In the genomic region with DNA sequence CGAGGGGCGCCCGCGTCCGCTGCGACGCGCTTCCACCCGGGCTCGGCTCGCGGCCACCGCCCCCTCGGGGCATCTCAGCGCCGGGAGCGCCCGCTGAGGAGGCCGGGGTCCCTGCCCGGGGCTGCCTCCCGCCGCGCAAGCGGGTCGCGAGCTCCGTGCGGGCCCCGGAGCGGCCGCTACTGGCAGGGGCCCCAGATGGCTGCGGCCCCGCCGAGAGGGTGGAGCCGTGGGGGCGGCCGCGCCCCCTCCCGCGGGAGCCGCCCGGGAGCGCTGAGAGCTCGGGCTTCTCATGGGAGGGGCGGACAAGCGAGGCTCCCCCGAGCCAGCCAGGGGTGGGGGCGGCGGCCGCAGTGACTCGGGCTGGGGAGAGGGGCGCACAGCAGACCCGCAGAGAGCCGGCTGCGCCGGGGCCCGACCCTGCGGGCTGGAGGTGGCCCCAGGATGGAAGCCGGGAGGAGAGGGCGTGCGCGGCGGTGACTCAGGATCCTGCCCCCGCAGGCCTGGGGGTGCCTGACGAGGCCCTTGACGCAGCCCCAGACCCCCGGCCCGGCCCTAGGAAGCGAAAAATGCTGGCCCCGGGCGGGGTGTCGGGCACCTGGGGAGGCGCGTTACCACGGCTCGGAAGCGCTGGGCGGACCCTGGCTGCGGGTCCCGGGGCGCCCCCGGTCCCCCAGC, we compare ENCODE assay signal across 8 cellular contexts. TPM values are rescaled to one million over a fixed set of nuclear protein-coding genes. Genes with fewer than 3 reads are reported as not detected.
DNase-seq lines count a peak whose midpoint lies in the region; ATAC-seq, FAIRE-seq and TF ChIP-seq lines count a peak whose summit lies in the region.

No MANE protein-coding gene starts in this region.

- no peak for TF ChIP-seq CTCF in parathyroid adenoma (IDR thresholded peaks at IDR 0.05)

- H3K27me3 Mint-ChIP-seq in IgD-negative memory B cell, result peaks cover 2% of the 10 kb centered on the region

- DNase-seq in activated T-cell treated with anti-CD3 and anti-CD28 coated beads, Interleukin-2, amount 50 U/mL, for 48 hours, result peak; percentile 56 to 68
- DNase-seq in frontal cortex (ENCODE audit: low spot score in 2 of 2) (peak; percentile 56 to 64), pons (ENCODE audit: low spot score) (no peak), SIG-M5 treated with dmso at 0.1 percent for 504 hours (lab: John Stamatoyannopoulos, UW; ENCODE audit: unreplicated experiment) (no peak)

- peaks cover 2% of the 10 kb centered on the region for H3K36me3 Mint-ChIP-seq in IgD-negative memory B cell

- H3K4me3 ChIP-seq in BLaER1 (peak overlapping the region; percentile 96), parathyroid adenoma (ENCODE audit: low read depth, low read length) (peak overlapping the region; percentile 5)

- H3K36me3 ChIP-seq in BLaER1 (peaks cover 20% of the 10 kb centered on the region), parathyroid adenoma (ENCODE audit: control insufficient read depth, insufficient read depth, low read length) (no peaks in the 10 kb centered on the region)

- H3K4me1 Mint-ChIP-seq in IgD-negative memory B cell, result peaks cover 1 to 9% (median 5%) of the 10 kb centered on the region in 3 donors

- H3K27ac ChIP-seq in BLaER1 (peak overlapping the region; percentile 89), parathyroid adenoma (no peak overlapping the region)

- H3K4me1 ChIP-seq in BLaER1 (peaks cover 38% of the 10 kb centered on the region), parathyroid adenoma (no peaks in the 10 kb centered on the region)

- peak overlapping the region; percentile 85 for H2AFZ ChIP-seq in parathyroid adenoma

- peaks cover 26% of the 10 kb centered on the region for H3K27me3 ChIP-seq in BLaER1
- no peaks in the 10 kb centered on the region for H3K27me3 ChIP-seq in parathyroid adenoma (ENCODE audit: control insufficient read depth, insufficient read depth, low read length)

- peak overlapping the region in 3 of 4 donors; percentile 12 to 86 (median 60) for H3K4me3 Mint-ChIP-seq in IgD-negative memory B cell

- peak overlapping the region; percentile 99 for H3K4me2 ChIP-seq in BLaER1
- H3K4me2 ChIP-seq in parathyroid adenoma (ENCODE audit: low read length), result peak overlapping the region; percentile 57

- ATAC-seq in GM19324 (IDR thresholded peaks at IDR 0.05; ENCODE audit: low FRiP score, unreplicated experiment), result peak; percentile 16

- FAIRE-seq in frontal cortex (lab: Jason Lieb, UNC), result no peak

- H3K27ac Mint-ChIP-seq in IgD-negative memory B cell, result no peak overlapping the region

- no peaks in the 10 kb centered on the region for H3K9me3 Mint-ChIP-seq in IgD-negative memory B cell

- H3K9ac ChIP-seq in BLaER1 (peak overlapping the region; percentile 90), parathyroid adenoma (no peak overlapping the region)

- H3K9me3 ChIP-seq in BLaER1 (no peaks in the 10 kb centered on the region), parathyroid adenoma (ENCODE audit: control insufficient read depth, low read length) (no peaks in the 10 kb centered on the region)

- no peaks in the 10 kb centered on the region for H3K79me2 ChIP-seq in parathyroid adenoma

- peaks cover 39% of the 10 kb centered on the region for H4K20me1 ChIP-seq in BLaER1

RNA-seq across cellular contexts. Expression of gene ZFTA, which starts 0.6 kb away (rescaled TPM):
- polyA plus RNA-seq in IgD-negative memory B cell, result 0.39 TPM
- total RNA-seq in frontal cortex, result 55.8 TPM

RNA-seq across cellular contexts. Expression of gene SPINDOC, which starts 44.1 kb away (rescaled TPM):
- 0.94 TPM for polyA plus RNA-seq in IgD-negative memory B cell
- 13.0 TPM for total RNA-seq in frontal cortex

Comparison
In these comparisons a context has a peak if more than half of its experiments do, and no peak if none do; other contexts are left out.
1. DNase-seq: peak in activated T-cell treated with anti-CD3 and anti-CD28 coated beads, Interleukin-2, amount 50 U/mL, for 48 hours (2 of 2) and frontal cortex (2 of 2); none in pons (single experiment) and SIG-M5 treated with dmso at 0.1 percent for 504 hours (single experiment).